9 cellular contexts compared by ENCODE assay signal in the genomic region with DNA sequence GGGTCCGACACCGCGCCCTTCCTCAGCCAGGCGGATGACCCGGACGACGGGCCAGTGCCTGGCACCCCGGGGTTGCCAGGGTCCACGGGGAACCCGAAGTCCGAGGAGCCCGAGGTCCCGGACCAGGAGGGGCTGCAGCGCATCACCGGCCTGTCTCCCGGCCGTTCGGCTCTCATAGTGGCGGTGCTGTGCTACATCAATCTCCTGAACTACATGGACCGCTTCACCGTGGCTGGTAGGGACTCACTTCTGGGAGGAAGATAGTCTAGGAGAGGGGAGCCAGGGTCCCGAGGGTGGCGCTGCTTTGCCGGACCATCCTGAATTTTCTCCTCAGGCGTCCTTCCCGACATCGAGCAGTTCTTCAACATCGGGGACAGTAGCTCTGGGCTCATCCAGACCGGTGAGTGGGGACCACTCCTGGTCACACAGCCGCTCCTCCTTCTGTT. TPM values are rescaled to one million over a fixed set of nuclear protein-coding genes. Genes with fewer than 3 reads are reported as not detected.
DNase-seq lines count a peak whose midpoint lies in the region; ATAC-seq and TF ChIP-seq lines count a peak whose summit lies in the region.
"Had no signal": no experiment of that assay in that cellular context is flagged by ENCODE, and none has a peak within 500 bp of the region (broad histone marks: within the 10 kb centered on the region; RNA-seq: fewer than 3 reads in every experiment).

No MANE protein-coding gene starts in this region.

- no peaks in the 10 kb centered on the region for H3K27me3 ChIP-seq in ascending aorta
- H3K27me3 ChIP-seq in left lung = no peaks in the 10 kb centered on the region
- no peaks in the 10 kb centered on the region for H3K27me3 ChIP-seq in transverse colon

- H3K9me3 ChIP-seq in ascending aorta (no peaks in the 10 kb centered on the region), left lung (no peaks in the 10 kb centered on the region), transverse colon (no peaks in the 10 kb centered on the region)

- DNase-seq in GM12865 (ENCODE audit: low read depth) (no peak), ascending aorta (ENCODE audit: low spot score in 2 of 2) (no peak), left lung (peak in 1 of 2 donors; percentile 82), transverse colon (no peak), midbrain (lab: John Stamatoyannopoulos, UW) (no peak)

- TF ChIP-seq EP300 in transverse colon (IDR thresholded peaks at IDR 0.05; ENCODE audit: low read depth) = no peak

- ATAC-seq in HG03139 (IDR thresholded peaks at IDR 0.05; ENCODE audit: unreplicated experiment) = peak; percentile 8
- ATAC-seq in left lung = peak; percentile 10
- ATAC-seq in GM21381 (IDR thresholded peaks at IDR 0.05; ENCODE audit: unreplicated experiment) = no peak
- ATAC-seq in GM19463 (IDR thresholded peaks at IDR 0.05; ENCODE audit: unreplicated experiment) = no peak

- no peak for TF ChIP-seq POLR2A in transverse colon (IDR thresholded peaks at IDR 0.05)

- peaks cover 5 to 20% of the 10 kb centered on the region in 2 donors for H3K4me1 ChIP-seq in ascending aorta
- peaks cover 11 to 42% of the 10 kb centered on the region in 2 donors for H3K4me1 ChIP-seq in left lung
- peaks cover 6 to 20% (median 15%) of the 10 kb centered on the region in 4 donors for H3K4me1 ChIP-seq in transverse colon

- intact Hi-C loops in ascending aorta (cut with DNase I) (loop anchor here (10.0 kb wide), 1 partner anchor 420 kb away; the partner anchor contains the start of gene SGF29), left lung (cut with DNase I) (no loop called here), transverse colon (cut with DNase I; ENCODE audit: low total_unique reads) (no loop called here)

- TF ChIP-seq CTCF in GM12865 (IDR thresholded peaks at IDR 0.05; ENCODE audit: insufficient read depth, low read depth, low read length, missing control alignments) (no peak), ascending aorta (IDR thresholded peaks at IDR 0.05) (no peak), left lung (IDR thresholded peaks at IDR 0.05) (no peak), transverse colon (IDR thresholded peaks at IDR 0.05) (no peak)

- peaks cover 21% of the 10 kb centered on the region in 2 donors for H3K36me3 ChIP-seq in ascending aorta
- H3K36me3 ChIP-seq in left lung = peaks cover 0 to 34% of the 10 kb centered on the region in 2 donors
- H3K36me3 ChIP-seq in transverse colon = no peaks in the 10 kb centered on the region

- in situ Hi-C loops in transverse colon (cut with MboI; ENCODE audit: low pct_ligation_motif_present in 1 of 4, low pct_unique_long_range_greater_than_20kb in 1 of 4, low sequenced_read_pairs in 3 of 4) = no loop called here

- 10 to 15% methylated on average over 4 to 30 of the region's 30 CpGs for WGBS in transverse colon (ENCODE audit: low coverage in 1 of 2), 2 donors

- H3K4me3 ChIP-seq in GM12865 (ENCODE audit: low read depth, low read length) (peak overlapping the region; percentile 71), ascending aorta (peak overlapping the region; percentile 90 to 93), left lung (peak overlapping the region; percentile 95 to 97), transverse colon (peak overlapping the region; percentile 62 to 89 (median 79))

- peak overlapping the region; percentile 29 to 80 for H3K27ac ChIP-seq in ascending aorta
- H3K27ac ChIP-seq in left lung = peak overlapping the region; percentile 82 to 86
- peak overlapping the region; percentile 69 to 89 (median 85) for H3K27ac ChIP-seq in transverse colon

RNA-seq across cellular contexts. Expression of gene SPNS1, which starts 0.6 kb away (rescaled TPM):
- total RNA-seq in ascending aorta = 59.3 TPM
- 10 to 100 TPM; 52.8 to 61.5 TPM for total RNA-seq in left lung
- total RNA-seq in transverse colon = 10 to 100 TPM; 22.7 to 75.2 (median 28.2) TPM

RNA-seq across cellular contexts. Expression of gene LAT, which starts 9.7 kb away (rescaled TPM):
- total RNA-seq in ascending aorta (53.4 TPM), left lung (10 to 100 TPM in 1 of 2 donors, 1 to 10 TPM in 1; 5.8 to 14.0 TPM), transverse colon (10 to 100 TPM in 1 of 4 donors, 1 to 10 TPM in 3; 5.6 to 39.6 (median 8.4) TPM)

RNA-seq across cellular contexts. Expression of gene NFATC2IP, which starts 24.4 kb away (rescaled TPM):
- 11.2 TPM for total RNA-seq in ascending aorta
- total RNA-seq in left lung = 10 to 100 TPM; 37.3 to 42.4 TPM
- total RNA-seq in transverse colon = 10 to 100 TPM; 59.1 to 89.4 (median 70.2) TPM

RNA-seq across cellular contexts. Expression of gene CD19, which starts 43.4 kb away (rescaled TPM):
- total RNA-seq in ascending aorta = not detected
- under 1 TPM; 0.29 to 0.52 TPM for total RNA-seq in left lung
- total RNA-seq in transverse colon = 1 to 10 TPM in 2 of 4 donors, not detected in 2; 4.5 to 9.8 TPM
- total RNA-seq: T-helper 1 cell treated with Interleukin-12 subunit alpha and Interleukin-12 subunit beta and Interleukin-4 antibody, amounts not matched to agents 30 ng/mL and 1 ng/mL, for 36 hours had no signal

RNA-seq across cellular contexts. Expression of gene RABEP2, which starts 50.1 kb away (rescaled TPM):
- 64.5 TPM for total RNA-seq in ascending aorta
- 10 to 100 TPM; 21.4 to 24.5 TPM for total RNA-seq in left lung
- total RNA-seq in transverse colon = 100 to 1,000 TPM in 2 of 4 donors, 10 to 100 TPM in 2; 57.1 to 182 (median 130) TPM

Comparison
In these comparisons a context has a peak if more than half of its experiments do, and no peak if none do; other contexts are left out.
1. ATAC-seq: peak in HG03139 (single experiment) and left lung (single experiment); none in GM21381 (single experiment) and GM19463 (single experiment).
2. Peak in every context shown above with its lines, with median percentiles within 50 percentile points of each other: H3K4me3 ChIP-seq and H3K27ac ChIP-seq.